In the genomic region with DNA sequence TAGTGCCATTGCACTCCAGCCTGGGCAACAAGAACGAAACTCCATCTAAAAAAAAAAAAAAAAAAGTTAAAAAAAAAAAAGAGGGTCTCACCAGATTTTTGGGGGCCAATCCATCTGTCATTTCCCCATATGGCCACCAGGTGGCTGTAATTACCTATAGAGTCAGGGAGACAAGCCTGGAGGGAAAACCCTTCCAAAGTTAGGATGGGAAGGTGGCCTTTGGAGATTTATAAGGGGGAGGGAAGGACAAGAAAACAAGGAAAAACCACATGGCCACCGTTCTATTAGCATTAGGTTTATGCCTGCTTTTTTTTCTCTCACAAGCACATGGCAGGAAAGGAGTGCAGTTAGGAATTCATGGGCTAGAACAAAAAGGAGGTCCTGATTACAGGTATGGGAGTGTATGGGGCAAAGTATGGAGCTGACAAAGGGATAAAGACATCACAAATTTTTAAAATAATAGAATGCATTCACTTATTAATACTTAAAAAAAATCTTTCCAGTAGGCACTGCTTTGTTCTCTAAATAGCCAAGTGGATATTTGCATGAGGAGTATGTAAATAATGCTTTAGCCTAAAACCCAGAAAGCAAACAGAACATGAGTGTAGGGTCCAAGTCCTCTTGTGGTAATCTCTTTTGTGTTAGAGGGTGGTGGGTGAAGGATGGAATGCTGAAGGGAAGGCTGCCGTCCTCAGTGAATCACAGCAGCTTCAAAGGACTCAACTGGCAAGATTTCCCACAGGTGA, we compare ENCODE assay signal across 9 cellular contexts. TPM values are rescaled to one million over a fixed set of nuclear protein-coding genes. Genes with fewer than 3 reads are reported as not detected.
DNase-seq lines count a peak whose midpoint lies in the region; ATAC-seq, FAIRE-seq and TF ChIP-seq lines count a peak whose summit lies in the region.
"Had no signal": no experiment of that assay in that cellular context is flagged by ENCODE, and none has a peak within 500 bp of the region (broad histone marks: within the 10 kb centered on the region; RNA-seq: fewer than 3 reads in every experiment).

No MANE protein-coding gene starts in this region.

- H3K4me3 ChIP-seq in AG04449 (ENCODE audit: low read depth, low read length) (no peak overlapping the region), keratinocyte (ENCODE audit: control insufficient read depth in 2 of 3, extremely low read depth in 1 of 3, insufficient read depth in 2 of 3, low read depth in 1 of 3, low read length in 3 of 3) (no peak overlapping the region)

- dilution Hi-C loops in keratinocyte (cut with MboI; ENCODE audit: extremely low pct_ligation_motif_present, low sequenced_read_pairs), result no loop called here

- H3K9me3 Mint-ChIP-seq in type B pancreatic cell, result no peaks in the 10 kb centered on the region

- H3K4me2 ChIP-seq in keratinocyte (ENCODE audit: control insufficient read depth, extremely low read depth, insufficient read depth, low read depth, low read length), result no peak overlapping the region

- H3K79me2 ChIP-seq in keratinocyte (ENCODE audit: control insufficient read depth, insufficient read depth, low read length), result peaks cover 16% of the 10 kb centered on the region

- POLR2A ChIA-PET in AG04449 (lab: Yijun Ruan, JAX), result no interaction called here

- TF ChIP-seq CTCF in AG04449 (IDR thresholded peaks at IDR 0.05; ENCODE audit: insufficient read depth, low read length, missing control alignments), result peak; percentile 59
- peak; percentile 58 to 66 (median 59) for TF ChIP-seq CTCF in keratinocyte (optimal IDR thresholded peaks at IDR 0.05 in 1 of 3, IDR thresholded peaks at IDR 0.05 in 1 of 3, conservative IDR thresholded peaks at IDR 0.05 in 1 of 3; ENCODE audit: extremely low read depth in 1 of 3, insufficient read depth in 2 of 3, low read length in 3 of 3)
- peak; percentile 84 for TF ChIP-seq CTCF in type B pancreatic cell (conservative IDR thresholded peaks at IDR 0.05)

- no peaks in the 10 kb centered on the region for H3K27me3 Mint-ChIP-seq in type B pancreatic cell

- no peak overlapping the region for H3K9ac ChIP-seq in keratinocyte (ENCODE audit: control insufficient read depth, extremely low read depth, insufficient read depth, low read length)

- H3K9me1 ChIP-seq in keratinocyte (ENCODE audit: control insufficient read depth, extremely low read depth, insufficient read depth, low read length), result no peaks in the 10 kb centered on the region

- peaks cover 28% of the 10 kb centered on the region for H3K4me1 Mint-ChIP-seq in type B pancreatic cell (ENCODE audit: unreplicated experiment)

- ATAC-seq in GM18873 (IDR thresholded peaks at IDR 0.05; ENCODE audit: low FRiP score, unreplicated experiment), result no peak
- no peak for ATAC-seq in GM18909 (IDR thresholded peaks at IDR 0.05; ENCODE audit: poor library complexity, unreplicated experiment)

- FAIRE-seq in keratinocyte (lab: Jason Lieb, UNC), result no peak

- peaks cover 26% of the 10 kb centered on the region for H3K4me1 ChIP-seq in keratinocyte (ENCODE audit: control insufficient read depth, extremely low read depth, insufficient read depth, low read length)

- H3K36me3 Mint-ChIP-seq in type B pancreatic cell, result peaks cover 31% of the 10 kb centered on the region

- no peak overlapping the region for H3K4me3 Mint-ChIP-seq in type B pancreatic cell

- H4K20me1 ChIP-seq in keratinocyte (ENCODE audit: control insufficient read depth, extremely low read depth, insufficient read depth, low read length), result no peaks in the 10 kb centered on the region

- no peaks in the 10 kb centered on the region for H3K9me3 ChIP-seq in keratinocyte (ENCODE audit: control insufficient read depth, low read depth, low read length)

- H3K27me3 ChIP-seq in keratinocyte (ENCODE audit: control insufficient read depth, extremely low read depth, insufficient read depth, low read length), result no peaks in the 10 kb centered on the region

- no peak overlapping the region for H2AFZ ChIP-seq in keratinocyte (ENCODE audit: control insufficient read depth, low read length)

- peak overlapping the region; percentile 54 for H3K27ac Mint-ChIP-seq in type B pancreatic cell

- H3K36me3 ChIP-seq in keratinocyte (ENCODE audit: control insufficient read depth in 2 of 2, extremely low read depth in 1 of 2, insufficient read depth in 2 of 2, low read length in 2 of 2), result peaks cover 5 to 8% of the 10 kb centered on the region in 2 experiments

- H3K27ac ChIP-seq in keratinocyte (ENCODE audit: control insufficient read depth, insufficient read depth, low read length), result no peak overlapping the region
- H3K27ac ChIP-seq: HL-60 had no signal

- DNase-seq in AG04449 (ENCODE audit: low read depth, low spot score), result no peak
- peak; percentile 15 for DNase-seq in GDM1 (lab: John Stamatoyannopoulos, UW)
- peak; percentile 65 for DNase-seq in NCI-H526 treated with DMSO at 0.1 percent for 48 hours (lab: John Stamatoyannopoulos, UW)
- DNase-seq in astrocyte of the hippocampus (ENCODE audit: low read depth, low spot score), result peak; percentile 64
- no peak for DNase-seq in keratinocyte (ENCODE audit: low read depth, low spot score)
- DNase-seq in type B pancreatic cell (ENCODE audit: extremely low spot score, unreplicated experiment), result no peak

- CTCF ChIA-PET in AG04449 (lab: Yijun Ruan, JAX), result interaction anchor here (0.6 to 9.5 kb wide), 38 partner anchors 8 to 199 kb away, joined by 3 to 233 read pairs (median 4); partner anchors contain the start of genes CHD3, CNTROB, KDM6B and RNF227

RNA-seq across cellular contexts. Expression of gene CYB5D1, which starts 5.1 kb away (rescaled TPM):
- 9.0 to 14.8 TPM (median 12.4 TPM) in 3 replicates for polyA plus RNA-seq in keratinocyte
- 3.5 TPM for polyA plus RNA-seq in keratinocyte (2011; ENCODE audit: low read depth)
- 7.8 and 10.9 TPM in 2 replicates for polyA plus RNA-seq in keratinocyte (2011; cell fraction: cytosol; rRNA removed)
- polyA plus RNA-seq in keratinocyte (2011; cell fraction: nucleus; rRNA removed), result 15.4 and 19.2 TPM in 2 replicates
- 6.5 and 9.8 TPM in 2 replicates for polyA plus RNA-seq in keratinocyte (2012; ENCODE audit: low replicate concordance)
- 6.2 to 12.7 TPM (median 6.7 TPM) in 3 replicates for polyA minus RNA-seq in keratinocyte
- polyA minus RNA-seq in keratinocyte (2011; cell fraction: cytosol; rRNA and poly(A)+ RNA removed), result 9.8 TPM
- 5.5 and 9.0 TPM in 2 replicates for polyA minus RNA-seq in keratinocyte (2011; cell fraction: nucleus; rRNA and poly(A)+ RNA removed)
- 16.6 and 17.9 TPM in 2 replicates for total RNA-seq in type B pancreatic cell (ENCODE audit: low replicate concordance)

RNA-seq across cellular contexts. Expression of gene NAA38, which starts 5.5 kb away (rescaled TPM):
- polyA plus RNA-seq in keratinocyte, result 41.0 to 130 TPM (median 70.9 TPM) in 3 replicates
- polyA plus RNA-seq in keratinocyte (2011; ENCODE audit: low read depth), result 31.0 TPM
- polyA plus RNA-seq in keratinocyte (2011; cell fraction: cytosol; rRNA removed), result 30.0 and 56.4 TPM in 2 replicates
- polyA plus RNA-seq in keratinocyte (2011; cell fraction: nucleus; rRNA removed), result 21.9 and 22.5 TPM in 2 replicates
- 51.7 and 115 TPM in 2 replicates for polyA plus RNA-seq in keratinocyte (2012; ENCODE audit: low replicate concordance)
- polyA minus RNA-seq in keratinocyte, result 11.5 to 53.1 TPM (median 28.6 TPM) in 3 replicates
- 221 TPM for polyA minus RNA-seq in keratinocyte (2011; cell fraction: cytosol; rRNA and poly(A)+ RNA removed)
- polyA minus RNA-seq in keratinocyte (2011; cell fraction: nucleus; rRNA and poly(A)+ RNA removed), result 8.3 and 23.7 TPM in 2 replicates
- total RNA-seq in type B pancreatic cell (ENCODE audit: low replicate concordance), result 43.6 and 64.9 TPM in 2 replicates

RNA-seq across cellular contexts. Expression of gene TMEM88, which starts 8.0 kb away (rescaled TPM):
- polyA plus RNA-seq in keratinocyte, result 0.14 to 0.45 TPM (median 0.24 TPM) in 3 replicates
- polyA plus RNA-seq in keratinocyte (2011; ENCODE audit: low read depth), result not detected
- polyA plus RNA-seq in keratinocyte (2011; cell fraction: cytosol; rRNA removed), result 0.09 and 0.16 TPM in 2 replicates
- 2.1 and 3.6 TPM in 2 replicates for polyA plus RNA-seq in keratinocyte (2011; cell fraction: nucleus; rRNA removed)
- 0.36 and 1.5 TPM in 2 replicates for polyA plus RNA-seq in keratinocyte (2012; ENCODE audit: low replicate concordance)
- polyA minus RNA-seq in keratinocyte, result not detected in 3 replicates
- not detected for polyA minus RNA-seq in keratinocyte (2011; cell fraction: cytosol; rRNA and poly(A)+ RNA removed)
- 2.6 TPM in 1 of 2 replicates, not detected in the other for polyA minus RNA-seq in keratinocyte (2011; cell fraction: nucleus; rRNA and poly(A)+ RNA removed)
- total RNA-seq in type B pancreatic cell (ENCODE audit: low replicate concordance), result 4.5 and 10.2 TPM in 2 replicates

RNA-seq across cellular contexts. Expression of gene CHD3, which starts 25.7 kb away (rescaled TPM):
- polyA plus RNA-seq in keratinocyte, result 27.8 to 30.1 TPM (median 28.1 TPM) in 3 replicates
- 19.1 TPM for polyA plus RNA-seq in keratinocyte (2011; ENCODE audit: low read depth)
- 21.7 and 36.9 TPM in 2 replicates for polyA plus RNA-seq in keratinocyte (2011; cell fraction: cytosol; rRNA removed)
- 110 and 113 TPM in 2 replicates for polyA plus RNA-seq in keratinocyte (2011; cell fraction: nucleus; rRNA removed)
- 21.0 and 81.2 TPM in 2 replicates for polyA plus RNA-seq in keratinocyte (2012; ENCODE audit: low replicate concordance)
- polyA minus RNA-seq in keratinocyte, result 51.0 to 122 TPM (median 65.2 TPM) in 3 replicates
- polyA minus RNA-seq in keratinocyte (2011; cell fraction: cytosol; rRNA and poly(A)+ RNA removed), result 83.5 TPM
- polyA minus RNA-seq in keratinocyte (2011; cell fraction: nucleus; rRNA and poly(A)+ RNA removed), result 50.3 and 60.0 TPM in 2 replicates
- 170 and 172 TPM in 2 replicates for total RNA-seq in type B pancreatic cell (ENCODE audit: low replicate concordance)

RNA-seq across cellular contexts. Expression of gene KDM6B, which starts 28.8 kb away (rescaled TPM):
- polyA plus RNA-seq in keratinocyte, result 1.0 to 1.6 TPM (median 1.4 TPM) in 3 replicates
- polyA plus RNA-seq in keratinocyte (2011; ENCODE audit: low read depth), result 8.2 TPM
- polyA plus RNA-seq in keratinocyte (2011; cell fraction: cytosol; rRNA removed), result 1.0 and 1.6 TPM in 2 replicates
- 11.7 and 18.0 TPM in 2 replicates for polyA plus RNA-seq in keratinocyte (2011; cell fraction: nucleus; rRNA removed)
- polyA plus RNA-seq in keratinocyte (2012; ENCODE audit: low replicate concordance), result 9.1 and 12.5 TPM in 2 replicates
- 2.3 to 8.4 TPM (median 5.9 TPM) in 3 replicates for polyA minus RNA-seq in keratinocyte
- polyA minus RNA-seq in keratinocyte (2011; cell fraction: cytosol; rRNA and poly(A)+ RNA removed), result 4.0 TPM
- polyA minus RNA-seq in keratinocyte (2011; cell fraction: nucleus; rRNA and poly(A)+ RNA removed), result 18.1 and 23.6 TPM in 2 replicates
- total RNA-seq in type B pancreatic cell (ENCODE audit: low replicate concordance), result 69.1 and 85.1 TPM in 2 replicates

Comparison
In these comparisons a context has a peak if more than half of its experiments do, and no peak if none do; other contexts are left out.
1. DNase-seq: peak in GDM1 (single experiment), NCI-H526 treated with DMSO at 0.1 percent for 48 hours (single experiment) and astrocyte of the hippocampus (single experiment); none in AG04449 (single experiment), keratinocyte (single experiment) and type B pancreatic cell (single experiment).
2. Peak in every context shown above with its lines, with median percentiles within 50 percentile points of each other: CTCF ChIP-seq.